26 cellular contexts compared by ENCODE assay signal in genomic region chr16:79191933-79192332, GRCh38.
DNase-seq lines count a peak whose midpoint lies in the region; ATAC-seq and FAIRE-seq lines count a peak whose summit lies in the region.
"Had no signal": no experiment of that assay in that cellular context is flagged by ENCODE, and none has a peak within 500 bp of the region (broad histone marks: within the 10 kb centered on the region; RNA-seq: fewer than 3 reads in every experiment).

No MANE protein-coding gene starts in this region.

- DNase-seq in left cardiac atrium (no peak), Right ventricle myocardium inferior (ENCODE audit: missing footprints) (no peak), astrocyte of the hippocampus (ENCODE audit: low read depth, low spot score) (peak; percentile 67), myocyte (ENCODE audit: low read depth) (peak; percentile 8), NCI-H774 (lab: John Stamatoyannopoulos, UW) (no peak), activated gamma-delta T cell (lab: John Stamatoyannopoulos, UW) (no peak), OCI-M1 (lab: John Stamatoyannopoulos, UW) (no peak), small intestine (no peak)
- DNase-seq: 8988T; ACHN; BE2C; Calu3; CD8-positive, alpha-beta memory T cell; DMS153; DND-41; HCEC 1CT; IMR-90; MM.1S; NCI-H2029 treated with DMSO at 0.1 percent for 48 hours; NCI-H526 treated with DMSO at 0.1 percent for 48 hours; PC-3; Right ventricle myocardium superior had no signal

- no peak for FAIRE-seq in small intestine (lab: Jason Lieb, UNC)
- FAIRE-seq: GM19239, H1 had no signal

- intact Hi-C loops in left cardiac atrium (cut with DNase I) = no loop called here
- intact Hi-C loops in Right ventricle myocardium inferior (cut with DNase I) = no loop called here

- 79 to 83% (median 82%) methylated on average over 8 of the region's 8 CpGs for WGBS in small intestine, 3 donors

- H3K4me1 ChIP-seq in small intestine (ENCODE audit: control insufficient read depth in 2 of 2, insufficient read depth in 1 of 2, low read depth in 1 of 2, low read length in 1 of 2) = no peaks in the 10 kb centered on the region
- H3K4me1 ChIP-seq: BE2C, SJSA1 had no signal

- H3K9me3 ChIP-seq in small intestine (ENCODE audit: control insufficient read depth, low read depth) = no peaks in the 10 kb centered on the region
- H3K9me3 ChIP-seq: BE2C had no signal

- ATAC-seq in left cardiac atrium (peak; percentile 71 to 97), Right ventricle myocardium inferior (no peak)
- ATAC-seq: PC-3 had no signal

- H3K27ac ChIP-seq in small intestine (ENCODE audit: low read depth in 1 of 2, low read length in 1 of 2) = no peak overlapping the region
- H3K27ac ChIP-seq: KMS-11, SJSA1 had no signal

- H3K4me3 ChIP-seq in small intestine (ENCODE audit: low read depth in 1 of 2, low read length in 2 of 2) = no peak overlapping the region
- H3K4me3 ChIP-seq: SJSA1 had no signal

- H3K36me3 ChIP-seq in small intestine (ENCODE audit: control insufficient read depth in 2 of 2, insufficient read depth in 2 of 2, low read length in 2 of 2) = no peaks in the 10 kb centered on the region
- H3K36me3 ChIP-seq: BE2C, SJSA1 had no signal

- H3K27me3 ChIP-seq in small intestine (ENCODE audit: control insufficient read depth in 2 of 2, insufficient read depth in 2 of 2, low read length in 2 of 2) = no peaks in the 10 kb centered on the region
- H3K27me3 ChIP-seq: BE2C, SJSA1 had no signal

Comparison
In these comparisons a context has a peak if more than half of its experiments do, and no peak if none do; other contexts are left out.
1. DNase-seq: peak in astrocyte of the hippocampus (single experiment) and myocyte (single experiment); none in left cardiac atrium (single experiment), Right ventricle myocardium inferior (single experiment), NCI-H774 (single experiment), activated gamma-delta T cell (single experiment), OCI-M1 (single experiment) and small intestine (single experiment).